ENCODE assay signal across 10 cellular contexts in the genomic region with DNA sequence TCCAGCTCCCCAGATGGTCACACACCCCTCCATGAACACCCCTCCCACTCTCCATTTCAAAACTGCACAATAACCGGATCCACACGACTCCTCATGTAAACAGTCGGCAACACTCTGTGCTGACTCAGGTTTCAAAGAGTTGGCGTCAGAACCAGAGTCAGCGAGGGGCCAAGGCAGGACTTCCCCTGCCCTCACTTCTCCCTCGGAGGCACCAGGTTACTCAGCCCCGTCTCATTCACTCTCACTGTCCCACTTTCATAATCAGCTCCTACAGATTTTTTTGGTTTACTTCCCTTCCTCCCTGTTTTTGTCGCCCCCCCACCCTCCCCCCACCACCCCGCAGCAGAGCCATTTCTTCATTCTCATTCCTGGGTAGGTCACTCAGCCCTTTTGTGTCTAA. TPM values are rescaled to one million over a fixed set of nuclear protein-coding genes. Genes with fewer than 3 reads are reported as not detected.
A peak's percentile ranks its signal among the peaks of the same experiment; 100 is the strongest.
DNase-seq lines count a peak whose midpoint lies in the region; TF ChIP-seq lines count a peak whose summit lies in the region.
"Had no signal": no experiment of that assay in that cellular context is flagged by ENCODE, and none has a peak within 500 bp of the region (broad histone marks: within the 10 kb centered on the region; RNA-seq: fewer than 3 reads in every experiment).

No MANE protein-coding gene starts in this region.

- H3K9me2 ChIP-seq in PC-9 (ENCODE audit: insufficient read depth) = no peaks in the 10 kb centered on the region

- H3K9ac ChIP-seq in mammary epithelial cell (ENCODE audit: insufficient read depth, low read length) = no peak overlapping the region

- H2AFZ ChIP-seq in mammary epithelial cell (ENCODE audit: low read depth, low read length) (no peak overlapping the region), PC-9 (no peak overlapping the region)

- dilution Hi-C loops in mammary epithelial cell (cut with HindIII; ENCODE audit: low sequenced_read_pairs) = no loop called here

- H3K4me3 ChIP-seq in mammary epithelial cell (replicated peaks in 1 of 3; ENCODE audit: insufficient read depth in 1 of 3, low read depth in 2 of 3, low read length in 3 of 3) (no peak overlapping the region), PC-9 (no peak overlapping the region), epithelial cell of esophagus (ENCODE audit: low read length) (no peak overlapping the region)
- H3K4me3 ChIP-seq: SK-N-MC had no signal

- no peaks in the 10 kb centered on the region for H3F3A ChIP-seq in PC-9 (ENCODE audit: insufficient read depth, low read depth)

- H3K27me3 ChIP-seq in mammary epithelial cell (ENCODE audit: insufficient read depth, low read length) (no peaks in the 10 kb centered on the region), PC-9 (ENCODE audit: insufficient read depth, low read depth) (no peaks in the 10 kb centered on the region)

- CTCF ChIA-PET in MCF 10A (lab: Yijun Ruan, JAX) (interaction anchor here (0.7 to 1.3 kb wide), 2 partner anchors 11 to 242 kb away, joined by 3 to 4 read pairs; no protein-coding TSS in a partner anchor), mammary epithelial cell (lab: Charles Lee; ENCODE audit: low non-redundant PET) (no interaction called here), PC-9 (lab: Charles Lee) (no interaction called here)

- peak overlapping the region; percentile 8 for H3K4me3 Mint-ChIP-seq in MCF 10A (ENCODE audit: unreplicated experiment)

- no peak for TF ChIP-seq CTCF in MCF 10A (IDR thresholded peaks at IDR 0.05; ENCODE audit: unreplicated experiment)
- no peak for TF ChIP-seq CTCF in mammary epithelial cell (conservative IDR thresholded peaks at IDR 0.05 in 1 of 2, IDR thresholded peaks at IDR 0.05 in 1 of 2; ENCODE audit: extremely low read depth in 1 of 2, insufficient read depth in 1 of 2, low read depth in 1 of 2, low read length in 2 of 2)
- no peak for TF ChIP-seq CTCF in PC-9 (conservative IDR thresholded peaks at IDR 0.05)
- no peak for TF ChIP-seq CTCF in epithelial cell of esophagus (IDR thresholded peaks at IDR 0.05; ENCODE audit: insufficient read depth, low read depth, low read length, missing control alignments)

- no peaks in the 10 kb centered on the region for H3K27me3 Mint-ChIP-seq in MCF 10A (ENCODE audit: insufficient read depth, unreplicated experiment)

- no peaks in the 10 kb centered on the region for H3K9me3 Mint-ChIP-seq in MCF 10A (ENCODE audit: unreplicated experiment)

- H3K27ac ChIP-seq in mammary epithelial cell (ENCODE audit: insufficient read depth, low read depth, low read length) (no peak overlapping the region), PC-9 (no peak overlapping the region)
- H3K27ac ChIP-seq: SK-N-MC had no signal

- BruUV-seq in MCF 10A (replicated peaks; lab: Mats Ljungman, UMichigan) = no TSS peak
- BruUV-seq in mammary epithelial cell (replicated peaks; lab: Mats Ljungman, UMichigan) = no TSS peak
- no TSS peak for BruUV-seq in PC-9 (replicated peaks; lab: Mats Ljungman, UMichigan)

- peaks cover 18% of the 10 kb centered on the region for H3K4me1 Mint-ChIP-seq in MCF 10A (ENCODE audit: insufficient read depth, unreplicated experiment)

- H4K20me1 ChIP-seq in mammary epithelial cell (ENCODE audit: insufficient read depth, low read length) (no peaks in the 10 kb centered on the region), PC-9 (ENCODE audit: insufficient read depth) (no peaks in the 10 kb centered on the region)

- H3K79me2 ChIP-seq in mammary epithelial cell (ENCODE audit: insufficient read depth, low read length) (peaks cover 22% of the 10 kb centered on the region), PC-9 (ENCODE audit: low read depth) (no peaks in the 10 kb centered on the region)

- WGBS in mammary epithelial cell (ENCODE audit: low coverage, missing lambda C conversion rate) = 52% methylated on average over 6 of the region's 9 CpGs

- POLR2A ChIA-PET in MCF 10A (lab: Yijun Ruan, JAX) = interaction anchor here (0.8 to 1.2 kb wide), 2 partner anchors 16 to 65 kb away, joined by 3 read pairs; no protein-coding TSS in a partner anchor
- POLR2A ChIA-PET in PC-9 (lab: Charles Lee; ENCODE audit: unreplicated experiment) = no interaction called here

- H3K4me2 ChIP-seq in mammary epithelial cell (ENCODE audit: insufficient read depth, low read depth, low read length) = no peak overlapping the region
- H3K4me2 ChIP-seq in PC-9 = peak overlapping the region; percentile 51

- H3K36me3 Mint-ChIP-seq in MCF 10A (ENCODE audit: insufficient read depth, unreplicated experiment) = peaks cover 23% of the 10 kb centered on the region

- peak; percentile 91 for DNase-seq in MCF 10A (ENCODE audit: unreplicated experiment)
- DNase-seq in mammary epithelial cell = no peak
- DNase-seq in PC-9 = no peak
- peak; percentile 85 for DNase-seq in epithelial cell of esophagus (ENCODE audit: low read depth)
- DNase-seq in stimulated activated CD8-positive, alpha-beta memory T cell treated with anti-CD3 and anti-CD28 coated beads, Interleukin-4, amount 100 ng/mL, for 48 hours = peak; percentile 61
- no peak for DNase-seq in NCI-H2107 (lab: John Stamatoyannopoulos, UW)
- DNase-seq in cerebellar cortex (ENCODE audit: low spot score) = no peak
- no peak for DNase-seq in effector CD8-positive, alpha-beta T cell (lab: John Stamatoyannopoulos, UW)
- DNase-seq: amniotic stem cell had no signal

- H3K9me3 ChIP-seq in mammary epithelial cell (replicated peaks; ENCODE audit: insufficient read depth, low read length) = peaks cover 3% of the 10 kb centered on the region
- no peaks in the 10 kb centered on the region for H3K9me3 ChIP-seq in PC-9 (ENCODE audit: insufficient read depth, low read depth)

- H3K4me1 ChIP-seq in mammary epithelial cell (ENCODE audit: insufficient read depth, low read length) = peaks cover 15% of the 10 kb centered on the region
- no peaks in the 10 kb centered on the region for H3K4me1 ChIP-seq in PC-9 (replicated peaks; ENCODE audit: insufficient read depth)

- in situ Hi-C loops in mammary epithelial cell (cut with MboI; ENCODE audit: low sequenced_read_pairs in 2 of 2) = no loop called here

- H3K27ac Mint-ChIP-seq in MCF 10A (ENCODE audit: low read depth, unreplicated experiment) = peak overlapping the region; percentile 78

- H3K36me3 ChIP-seq in mammary epithelial cell (ENCODE audit: insufficient read depth, low read length) (no peaks in the 10 kb centered on the region), PC-9 (ENCODE audit: low read depth) (no peaks in the 10 kb centered on the region)

- intact Hi-C loops in MCF 10A (cut with micrococcal nuclease) (no loop called here), mammary epithelial cell (cut with micrococcal nuclease) (no loop called here), PC-9 (cut with micrococcal nuclease; ENCODE audit: unreplicated experiment) (no loop called here)

RNA-seq across cellular contexts. Expression of gene TIMP1, which starts 2.7 kb away (rescaled TPM):
- total RNA-seq in MCF 10A (2022) (647 and 720 TPM in 2 replicates), mammary epithelial cell (100 to 1,000 TPM; 170 to 219 TPM), PC-9 (2021) (48.6 and 59.5 TPM in 2 replicates)
- polyA plus RNA-seq in mammary epithelial cell = 582 TPM
- 755 TPM for polyA minus RNA-seq in mammary epithelial cell

RNA-seq across cellular contexts. Expression of gene ARAF, which starts 18.5 kb away (rescaled TPM):
- total RNA-seq in MCF 10A (2022) (53.2 and 63.5 TPM in 2 replicates), mammary epithelial cell (10 to 100 TPM; 15.8 to 48.6 TPM), PC-9 (2021) (27.3 and 31.1 TPM in 2 replicates)
- 36.9 TPM for polyA plus RNA-seq in mammary epithelial cell
- 35.6 TPM for polyA minus RNA-seq in mammary epithelial cell

RNA-seq across cellular contexts. Expression of gene SYN1, which starts 40.1 kb away (rescaled TPM):
- 0.27 and 0.49 TPM in 2 replicates for total RNA-seq in MCF 10A (2022)
- total RNA-seq in mammary epithelial cell = under 1 TPM; under 0.01 to 0.45 TPM
- polyA plus RNA-seq in mammary epithelial cell = 0.10 TPM
- polyA minus RNA-seq in mammary epithelial cell = 0.21 TPM
- total RNA-seq in PC-9 (2021) = not detected in 2 replicates

RNA-seq across cellular contexts. Expression of gene CFP, which starts 50.2 kb away (rescaled TPM):
- total RNA-seq in MCF 10A (2022) (0.56 and 0.71 TPM in 2 replicates), mammary epithelial cell (under 1 TPM; 0.17 to 0.28 TPM), PC-9 (2021) (0.48 and 0.53 TPM in 2 replicates)
- polyA plus RNA-seq in mammary epithelial cell = 0.06 TPM
- not detected for polyA minus RNA-seq in mammary epithelial cell

Comparison
In these comparisons a context has a peak if more than half of its experiments do, and no peak if none do; other contexts are left out.
1. DNase-seq: peak in MCF 10A (single experiment), epithelial cell of esophagus (single experiment) and stimulated activated CD8-positive, alpha-beta memory T cell treated with anti-CD3 and anti-CD28 coated beads, Interleukin-4, amount 100 ng/mL, for 48 hours (single experiment); none in mammary epithelial cell (single experiment), PC-9 (0 of 2), NCI-H2107 (single experiment), cerebellar cortex (single experiment) and effector CD8-positive, alpha-beta T cell (single experiment).